8 cellular contexts compared by ENCODE assay signal in genomic region chr12:106226884-106227640, GRCh38. TPM values are rescaled to one million over a fixed set of nuclear protein-coding genes. Genes with fewer than 3 reads are reported as not detected.
DNase-seq lines count a peak whose midpoint lies in the region; ATAC-seq, FAIRE-seq and TF ChIP-seq lines count a peak whose summit lies in the region.

No MANE protein-coding gene starts in this region.

- H3K9me3 ChIP-seq in SU-DHL-6 (ENCODE audit: insufficient read depth, low read length), result no peaks in the 10 kb centered on the region

- no peak for TF ChIP-seq POLR2A in NB4 (IDR thresholded peaks at IDR 0.05; ENCODE audit: extremely low read depth, insufficient read length)

- H3K79me2 ChIP-seq in SU-DHL-6 (ENCODE audit: insufficient read depth, low read length), result no peaks in the 10 kb centered on the region

- no peaks in the 10 kb centered on the region for H3K36me3 Mint-ChIP-seq in endothelial cell (ENCODE audit: low read depth, unreplicated experiment)

- H3K9ac ChIP-seq in SU-DHL-6 (ENCODE audit: low read length), result no peak overlapping the region

- H3K4me3 Mint-ChIP-seq in endothelial cell (ENCODE audit: unreplicated experiment), result no peak overlapping the region

- peak; percentile 70 for DNase-seq in EH (ENCODE audit: low read depth)
- peak; percentile 69 for DNase-seq in NB4 (ENCODE audit: low read depth)
- DNase-seq in endothelial cell (ENCODE audit: low spot score), result peak; percentile 47
- peak; percentile 60 for DNase-seq in midbrain (lab: John Stamatoyannopoulos, UW)

- no peaks in the 10 kb centered on the region for H3K9me2 ChIP-seq in SU-DHL-6 (replicated peaks; ENCODE audit: insufficient read depth, low read length)

- no peaks in the 10 kb centered on the region for H3K27me3 ChIP-seq in SU-DHL-6 (ENCODE audit: low read length)

- no peaks in the 10 kb centered on the region for H3K4me1 Mint-ChIP-seq in endothelial cell (ENCODE audit: unreplicated experiment)

- H3K27me3 Mint-ChIP-seq in endothelial cell (ENCODE audit: unreplicated experiment), result peaks cover 1% of the 10 kb centered on the region

- H4K20me1 ChIP-seq in SU-DHL-6 (ENCODE audit: low read depth, low read length), result no peaks in the 10 kb centered on the region

- FAIRE-seq in A204.1 (lab: Jason Lieb, UNC), result peak; percentile 72

- H3K36me3 ChIP-seq in SU-DHL-6 (ENCODE audit: low read length), result no peaks in the 10 kb centered on the region

- H3K4me2 ChIP-seq in SU-DHL-6 (ENCODE audit: low read depth, low read length, poor library complexity, severe bottlenecking), result no peak overlapping the region

- no peak overlapping the region for H3K27ac ChIP-seq in SU-DHL-6 (ENCODE audit: low read depth, low read length)

- H3K4me3 ChIP-seq in NB4 (ENCODE audit: low read depth, low read length) (no peak overlapping the region), SU-DHL-6 (ENCODE audit: insufficient read depth, low read length, poor library complexity, severe bottlenecking) (no peak overlapping the region)

- no peaks in the 10 kb centered on the region for H3F3A ChIP-seq in SU-DHL-6 (ENCODE audit: insufficient read depth)

- H2AFZ ChIP-seq in SU-DHL-6 (ENCODE audit: low read depth, low read length, severe bottlenecking), result no peak overlapping the region

- no peak overlapping the region for H3K27ac Mint-ChIP-seq in endothelial cell (ENCODE audit: unreplicated experiment)

- H3K9me3 Mint-ChIP-seq in endothelial cell (ENCODE audit: unreplicated experiment), result no peaks in the 10 kb centered on the region

- TF ChIP-seq CTCF in NB4 (IDR thresholded peaks at IDR 0.05; ENCODE audit: low read depth, low read length) (peak; percentile 48), SU-DHL-6 (IDR thresholded peaks at IDR 0.05; ENCODE audit: insufficient read depth, low read length, poor library complexity, severe bottlenecking) (peak; percentile 19), endothelial cell (IDR thresholded peaks at IDR 0.05; ENCODE audit: unreplicated experiment) (peak; percentile 83)

- ATAC-seq in GM21390 (IDR thresholded peaks at IDR 0.05; ENCODE audit: unreplicated experiment) (no peak), HG02763 (IDR thresholded peaks at IDR 0.05; ENCODE audit: unreplicated experiment) (no peak)

RNA-seq across cellular contexts. Expression of gene CKAP4, which starts 20.8 kb away (rescaled TPM):
- 76.7 TPM for total RNA-seq in endothelial cell (ENCODE audit: unreplicated experiment)

Comparison
In these comparisons a context has a peak if more than half of its experiments do, and no peak if none do; other contexts are left out.
1. CTCF ChIP-seq: peak in every context shown above with its lines; median percentile 83 in endothelial cell; 48 in NB4; 19 in SU-DHL-6.